ENCODE assay signal across 18 cellular contexts in the genomic region with DNA sequence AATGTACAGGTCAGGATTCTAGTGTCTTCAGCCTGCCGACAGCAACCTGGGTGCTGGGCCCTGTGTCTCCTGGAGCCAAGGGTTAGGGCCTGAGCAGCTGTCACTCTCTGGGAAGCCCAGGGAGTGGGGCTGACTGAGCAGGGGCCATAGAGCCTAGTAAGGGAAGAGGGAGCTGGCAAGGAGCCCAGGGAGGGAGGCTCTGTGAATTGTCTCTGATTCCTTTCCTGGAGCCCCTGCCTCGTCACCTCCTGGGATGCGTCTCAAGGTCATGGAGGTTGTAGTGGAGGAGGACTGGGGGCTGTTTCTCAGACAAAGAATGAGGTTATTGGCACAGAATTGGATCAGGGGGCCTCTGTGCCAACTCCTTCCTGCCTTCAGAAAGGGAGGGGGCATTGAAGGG. TPM values are rescaled to one million over a fixed set of nuclear protein-coding genes. Genes with fewer than 3 reads are reported as not detected.
A peak's percentile ranks its signal among the peaks of the same experiment; 100 is the strongest.
DNase-seq lines count a peak whose midpoint lies in the region; ATAC-seq lines count a peak whose summit lies in the region.
"Had no signal": no experiment of that assay in that cellular context is flagged by ENCODE, and none has a peak within 500 bp of the region (broad histone marks: within the 10 kb centered on the region; RNA-seq: fewer than 3 reads in every experiment).

No MANE protein-coding gene starts in this region.

- DNase-seq in NCI-H1105 treated with DMSO at 0.1 percent for 48 hours (lab: John Stamatoyannopoulos, UW) (peak; percentile 3), NCI-H1105 (lab: John Stamatoyannopoulos, UW) (no peak), NCI-H2227 treated with DMSO at 0.1 percent for 48 hours (lab: John Stamatoyannopoulos, UW) (peak; percentile 22), dermis blood vessel endothelial cell (peak; percentile 59), pons (ENCODE audit: low spot score) (peak; percentile 64), OCI-M1 (lab: John Stamatoyannopoulos, UW) (no peak)
- no peak for DNase-seq in activated naive CD4-positive, alpha-beta T cell (lab: John Stamatoyannopoulos, UW)
- DNase-seq: activated CD4-positive, alpha-beta T cell treated with anti-CD3 and anti-CD28 coated beads for 48 hours; activated T-cell treated with anti-CD3 and anti-CD28 coated beads, Interleukin-2, amount 50 U/mL, for 4 hours; CD4-positive, alpha-beta T cell; foreskin keratinocyte; NCI-H2029; PC-9; small intestine; tibial artery had no signal

- ATAC-seq in GM21619 (IDR thresholded peaks at IDR 0.05; ENCODE audit: unreplicated experiment) = no peak
- ATAC-seq: activated T-cell treated with anti-CD3 and anti-CD28 coated beads, Interleukin-2, amount 50 U/mL, for 4 hours; foreskin keratinocyte; left lung had no signal

RNA-seq across cellular contexts. Expression of a gene that starts 11.8 kb away (rescaled TPM):
- not detected in 2 replicates for total RNA-seq in dermis blood vessel endothelial cell
- total RNA-seq: activated T-cell treated with anti-CD3 and anti-CD28 coated beads, Interleukin-2, amount 50 U/mL, for 4 hours; CD4-positive, alpha-beta T cell; foreskin keratinocyte; HT-29; left lung; PC-9 had no signal

RNA-seq across cellular contexts. Expression of a gene that starts 19.0 kb away (rescaled TPM):
- total RNA-seq in dermis blood vessel endothelial cell = 46.6 and 48.7 TPM in 2 replicates

RNA-seq across cellular contexts. Expression of a gene that starts 19.1 kb away (rescaled TPM):
- total RNA-seq in dermis blood vessel endothelial cell = 0.05 TPM in 1 of 2 replicates, not detected in the other
- total RNA-seq: CD4-positive, alpha-beta T cell; HT-29 had no signal

Comparison
In these comparisons a context has a peak if more than half of its experiments do, and no peak if none do; other contexts are left out.
1. DNase-seq: peak in NCI-H1105 treated with DMSO at 0.1 percent for 48 hours (single experiment), NCI-H2227 treated with DMSO at 0.1 percent for 48 hours (single experiment), dermis blood vessel endothelial cell (single experiment) and pons (single experiment); none in NCI-H1105 (single experiment), OCI-M1 (single experiment) and activated naive CD4-positive, alpha-beta T cell (0 of 4).